In the genomic region with DNA sequence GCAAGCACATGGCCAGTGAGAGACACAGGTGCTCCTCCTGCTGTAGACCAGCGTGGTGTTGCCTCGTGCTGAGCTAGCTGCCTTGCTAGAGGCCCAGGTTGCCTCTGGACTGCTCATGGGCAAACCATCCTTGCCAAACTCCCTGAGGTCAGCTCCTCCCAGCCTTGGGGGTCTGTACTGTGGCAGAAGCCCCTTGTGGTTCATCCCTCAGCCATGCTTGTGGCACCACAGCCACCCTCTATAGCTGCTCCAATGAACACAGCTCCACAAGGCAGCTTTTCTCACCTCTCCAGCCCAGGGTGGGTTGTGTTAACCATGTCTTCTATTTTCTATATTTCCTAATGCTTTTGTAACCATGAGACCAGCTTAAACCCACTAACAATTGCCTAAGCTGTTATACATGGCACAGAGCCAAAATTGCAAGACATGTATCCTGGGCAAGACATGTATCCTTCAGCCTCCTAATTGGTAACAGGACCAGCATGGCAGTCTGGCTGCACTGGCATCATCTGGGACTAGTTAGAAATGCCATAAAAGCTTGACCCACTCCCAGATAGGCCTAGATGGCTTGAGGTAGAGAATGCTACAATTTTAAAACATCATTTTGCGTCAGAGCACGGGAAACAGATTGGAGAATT, we compare ENCODE assay signal across 17 cellular contexts.
DNase-seq lines count a peak whose midpoint lies in the region; ATAC-seq and TF ChIP-seq lines count a peak whose summit lies in the region.
"Had no signal": no experiment of that assay in that cellular context is flagged by ENCODE, and none has a peak within 500 bp of the region (broad histone marks: within the 10 kb centered on the region; RNA-seq: fewer than 3 reads in every experiment).

No MANE protein-coding gene starts in this region.

- H3K4me3 ChIP-seq in fibroblast of villous mesenchyme (ENCODE audit: low read depth, low read length) = no peak overlapping the region
- H3K4me3 ChIP-seq: dorsolateral prefrontal cortex, esophagus muscularis mucosa, psoas muscle, testis had no signal

- no peak for ATAC-seq in HG03565 (IDR thresholded peaks at IDR 0.05; ENCODE audit: unreplicated experiment)
- no peak for ATAC-seq in HG02970 (IDR thresholded peaks at IDR 0.05; ENCODE audit: low FRiP score, unreplicated experiment)
- ATAC-seq: psoas muscle, T-helper 17 cell had no signal

- TF ChIP-seq CTCF in AG09319 (IDR thresholded peaks at IDR 0.05; ENCODE audit: low read depth, low read length) = no peak
- TF ChIP-seq CTCF in fibroblast of villous mesenchyme (IDR thresholded peaks at IDR 0.05; ENCODE audit: insufficient read depth, low read depth, low read length) = no peak

- peak; percentile 29 for DNase-seq in AG09319 (ENCODE audit: extremely low read depth, low read depth)
- peak; percentile 19 for DNase-seq in H4 (ENCODE audit: low spot score)
- DNase-seq in amniotic epithelial cell (ENCODE audit: low read depth) = peak; percentile 24
- DNase-seq in fibroblast of villous mesenchyme (ENCODE audit: low read depth) = peak; percentile 32
- DNase-seq in activated CD4-positive, alpha-beta T cell treated with anti-CD3 and anti-CD28 coated beads for 48 hours = no peak
- DNase-seq in Kasumi-1 (lab: John Stamatoyannopoulos, UW) = no peak
- DNase-seq: COR-L47, dorsolateral prefrontal cortex, NCI-H1694, NCI-H510A, psoas muscle, SIG-M5, T-helper 17 cell, testis had no signal

Comparison
In these comparisons a context has a peak if more than half of its experiments do, and no peak if none do; other contexts are left out.
1. DNase-seq: peak in AG09319 (single experiment), H4 (single experiment), amniotic epithelial cell (single experiment) and fibroblast of villous mesenchyme (single experiment); none in activated CD4-positive, alpha-beta T cell treated with anti-CD3 and anti-CD28 coated beads for 48 hours (single experiment) and Kasumi-1 (0 of 2).